ENCODE assay signal across 12 cellular contexts in genomic region chr9:36163840-36164175, GRCh38. TPM values are rescaled to one million over a fixed set of nuclear protein-coding genes. Genes with fewer than 3 reads are reported as not detected.
DNase-seq lines count a peak whose midpoint lies in the region; ATAC-seq, FAIRE-seq and TF ChIP-seq lines count a peak whose summit lies in the region.
"Had no signal": no experiment of that assay in that cellular context is flagged by ENCODE, and none has a peak within 500 bp of the region (broad histone marks: within the 10 kb centered on the region; RNA-seq: fewer than 3 reads in every experiment).

No MANE protein-coding gene starts in this region.

- peak overlapping the region; percentile 27 for H3K4me3 Mint-ChIP-seq in astrocyte (ENCODE audit: unreplicated experiment)
- no peak overlapping the region for H3K4me3 Mint-ChIP-seq in stimulated activated effector memory CD8-positive, alpha-beta T cell treated with anti-CD3 and anti-CD28 coated beads, Interleukin-12 subunit alpha, Interleukin-12 subunit beta, amount 100 ng/mL, for 72 hours

- H3K36me3 Mint-ChIP-seq in astrocyte (ENCODE audit: low read depth, unreplicated experiment), result peaks cover 12% of the 10 kb centered on the region
- peaks cover 20% of the 10 kb centered on the region for H3K36me3 Mint-ChIP-seq in stimulated activated effector memory CD8-positive, alpha-beta T cell treated with anti-CD3 and anti-CD28 coated beads, Interleukin-12 subunit alpha, Interleukin-12 subunit beta, amount 100 ng/mL, for 72 hours

- H3K4me1 ChIP-seq in astrocyte (ENCODE audit: insufficient read depth, low read length), result peaks cover 47% of the 10 kb centered on the region

- no peaks in the 10 kb centered on the region for H4K20me1 ChIP-seq in astrocyte (ENCODE audit: insufficient read depth, low read length)

- H3K4me3 ChIP-seq in H7 (ENCODE audit: insufficient read depth, low read depth, low read length), result no peak overlapping the region
- peak overlapping the region; percentile 34 for H3K4me3 ChIP-seq in astrocyte (ENCODE audit: insufficient read depth, low read depth, low read length)
- H3K4me3 ChIP-seq: SJSA1 had no signal

- DNase-seq in H7 (peak; percentile 37), astrocyte (ENCODE audit: low read depth) (peak; percentile 65), iris pigment epithelial cell (ENCODE audit: low read depth) (peak; percentile 61), GM19240 (ENCODE audit: insufficient read length, low spot score) (no peak), NCI-H82 treated with DMSO at 0.1 percent for 48 hours (lab: John Stamatoyannopoulos, UW; ENCODE audit: unreplicated experiment) (no peak), COLO668 (lab: John Stamatoyannopoulos, UW; ENCODE audit: unreplicated experiment) (no peak)
- DNase-seq in stimulated activated effector memory CD8-positive, alpha-beta T cell treated with anti-CD3 and anti-CD28 coated beads, Interleukin-12 subunit alpha, Interleukin-12 subunit beta, amount 100 ng/mL, for 72 hours (ENCODE audit: low spot score in 2 of 2), result no peak
- DNase-seq: activated CD8-positive, alpha-beta memory T cell treated with anti-CD3 and anti-CD28 coated beads, Interleukin-2, amount 50 U/mL, for 4 hours; naive B cell; NCI-H1105 had no signal

- H3K27me3 Mint-ChIP-seq in astrocyte (ENCODE audit: low read depth, unreplicated experiment), result no peaks in the 10 kb centered on the region
- H3K27me3 Mint-ChIP-seq: naive B cell had no signal

- H3K9ac ChIP-seq in astrocyte (ENCODE audit: low read length), result peak overlapping the region; percentile 63

- no peak for ATAC-seq in stimulated activated effector memory CD8-positive, alpha-beta T cell treated with anti-CD3 and anti-CD28 coated beads, Interleukin-12 subunit alpha, Interleukin-12 subunit beta, amount 100 ng/mL, for 72 hours
- ATAC-seq in HG03108 (IDR thresholded peaks at IDR 0.05; ENCODE audit: unreplicated experiment), result no peak

- H3K27me3 ChIP-seq in H7 (ENCODE audit: control insufficient read depth, insufficient read depth, low read length) (no peaks in the 10 kb centered on the region), astrocyte (ENCODE audit: insufficient read depth, low read length) (no peaks in the 10 kb centered on the region)
- H3K27me3 ChIP-seq: SJSA1 had no signal

- peak; percentile 79 for FAIRE-seq in astrocyte (lab: Jason Lieb, UNC)

- no peak overlapping the region for H2AFZ ChIP-seq in astrocyte (ENCODE audit: low read depth, low read length)

- peak overlapping the region; percentile 73 for H3K4me2 ChIP-seq in astrocyte (ENCODE audit: low read length)

- peaks cover 55% of the 10 kb centered on the region for H3K4me1 Mint-ChIP-seq in astrocyte (ENCODE audit: low read depth, unreplicated experiment)
- H3K4me1 Mint-ChIP-seq in stimulated activated effector memory CD8-positive, alpha-beta T cell treated with anti-CD3 and anti-CD28 coated beads, Interleukin-12 subunit alpha, Interleukin-12 subunit beta, amount 100 ng/mL, for 72 hours, result peaks cover 13% of the 10 kb centered on the region

- no peak for TF ChIP-seq CTCF in astrocyte (IDR thresholded peaks at IDR 0.05; ENCODE audit: insufficient read depth, low read depth, low read length)

- H3K27ac Mint-ChIP-seq in astrocyte (ENCODE audit: unreplicated experiment), result peak overlapping the region; percentile 97
- H3K27ac Mint-ChIP-seq in stimulated activated effector memory CD8-positive, alpha-beta T cell treated with anti-CD3 and anti-CD28 coated beads, Interleukin-12 subunit alpha, Interleukin-12 subunit beta, amount 100 ng/mL, for 72 hours, result peak overlapping the region; percentile 11

- peak overlapping the region; percentile 93 for H3K27ac ChIP-seq in astrocyte (ENCODE audit: low read depth, low read length)

- H3K9me3 Mint-ChIP-seq in astrocyte (ENCODE audit: unreplicated experiment), result peaks cover 2% of the 10 kb centered on the region
- H3K9me3 Mint-ChIP-seq in stimulated activated effector memory CD8-positive, alpha-beta T cell treated with anti-CD3 and anti-CD28 coated beads, Interleukin-12 subunit alpha, Interleukin-12 subunit beta, amount 100 ng/mL, for 72 hours, result no peaks in the 10 kb centered on the region
- H3K9me3 Mint-ChIP-seq: naive B cell had no signal

- no peaks in the 10 kb centered on the region for H3K9me3 ChIP-seq in astrocyte (ENCODE audit: insufficient read depth, low read depth, low read length)
- H3K9me3 ChIP-seq: SJSA1 had no signal

- H3K36me3 ChIP-seq in H7 (replicated peaks; ENCODE audit: control insufficient read depth, insufficient read depth, low read length) (no peaks in the 10 kb centered on the region), astrocyte (ENCODE audit: insufficient read depth, low read length) (no peaks in the 10 kb centered on the region)
- H3K36me3 ChIP-seq: SJSA1 had no signal

- no peaks in the 10 kb centered on the region for H3K79me2 ChIP-seq in astrocyte (ENCODE audit: insufficient read depth, low read length)

RNA-seq across cellular contexts. Expression of gene CCIN, which starts 5.4 kb away (rescaled TPM):
- 0.17 TPM in 1 of 2 replicates, not detected in the other for total RNA-seq in H7 (2014; rRNA removed; shearing (Covaris generic))
- total RNA-seq in astrocyte, result 1.1 and 1.9 TPM in 2 replicates

RNA-seq across cellular contexts. Expression of gene CLTA, which starts 26.9 kb away (rescaled TPM):
- total RNA-seq in H7 (2014; rRNA removed; shearing (Covaris generic)), result 222 TPM in 2 replicates
- 386 and 424 TPM in 2 replicates for total RNA-seq in astrocyte

RNA-seq across cellular contexts. Expression of gene GLIPR2, which starts 27.3 kb away (rescaled TPM):
- 2.7 and 9.1 TPM in 2 replicates for total RNA-seq in H7 (2014; rRNA removed; shearing (Covaris generic))
- 150 and 157 TPM in 2 replicates for total RNA-seq in astrocyte

Comparison
In these comparisons a context has a peak if more than half of its experiments do, and no peak if none do; other contexts are left out.
1. DNase-seq: peak in H7 (single experiment), astrocyte (single experiment) and iris pigment epithelial cell (single experiment); none in stimulated activated effector memory CD8-positive, alpha-beta T cell treated with anti-CD3 and anti-CD28 coated beads, Interleukin-12 subunit alpha, Interleukin-12 subunit beta, amount 100 ng/mL, for 72 hours (0 of 2), GM19240 (single experiment), NCI-H82 treated with DMSO at 0.1 percent for 48 hours (single experiment) and COLO668 (single experiment).
2. RNA of gene GLIPR2, which starts 27.3 kb away (total RNA-seq): 150 to 157 TPM in astrocyte; 2.7 to 9.1 TPM in H7; every median in the first group is over 10 times any median in the second.